ENCODE assay signal across 1 cellular context in the genomic region with DNA sequence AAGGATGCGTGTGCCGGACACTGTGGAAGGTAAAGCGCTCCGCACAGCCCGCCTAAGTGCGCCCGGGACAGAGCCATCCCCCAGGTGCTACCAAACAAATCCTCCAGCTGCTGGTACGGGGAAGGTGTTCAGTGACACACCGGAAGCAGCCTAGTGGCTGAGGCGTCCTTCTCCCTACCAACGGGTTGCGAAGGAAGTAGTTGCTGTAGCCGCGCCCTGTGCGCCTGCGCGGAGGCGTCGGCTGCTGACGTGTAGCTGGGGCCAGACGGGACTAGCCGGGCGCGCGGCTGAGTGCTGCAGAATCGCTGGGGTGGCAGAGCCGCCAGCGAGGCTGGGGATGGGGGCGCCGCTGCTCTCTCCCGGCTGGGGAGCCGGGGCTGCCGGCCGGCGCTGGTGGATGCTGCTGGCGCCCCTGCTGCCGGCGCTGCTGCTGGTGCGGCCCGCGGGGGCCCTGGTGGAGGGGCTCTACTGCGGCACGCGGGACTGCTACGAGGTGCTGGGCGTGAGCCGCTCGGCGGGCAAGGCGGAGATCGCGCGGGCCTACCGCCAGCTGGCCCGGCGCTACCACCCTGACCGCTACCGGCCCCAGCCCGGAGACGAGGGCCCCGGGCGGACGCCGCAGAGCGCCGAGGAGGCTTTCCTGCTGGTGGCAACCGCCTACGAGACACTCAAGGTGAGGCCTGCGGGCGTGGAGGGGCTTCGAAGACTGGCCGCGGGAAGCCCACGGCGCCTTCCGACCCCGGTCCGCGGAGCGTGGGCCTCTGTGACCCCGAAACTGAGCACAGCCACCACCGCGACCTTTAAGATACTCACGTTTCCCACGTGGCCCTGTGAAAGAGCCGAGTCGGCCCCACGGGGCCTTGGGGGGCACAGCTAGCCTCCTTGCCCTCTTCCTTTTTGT.
TF ChIP-seq lines count a peak whose summit lies in the region.

A gene (plus strand): TSS at position 264 of the 901 bp plus-strand sequence. CDS start 74 bp downstream, at position 338.

TF ChIP-seq in HCT116, 20 proteins besides CTCF, POLR2A, EP300 and RAD21 (continued from another document):
- TF ChIP-seq JUND (IDR thresholded peaks at IDR 0.05) (no peak; the same call in 1 of the 2 replicates), SIN3A (IDR thresholded peaks at IDR 0.05; ENCODE audit: low read depth) (peak; percentile 99)
- TF ChIP-seq, protein P1, sequence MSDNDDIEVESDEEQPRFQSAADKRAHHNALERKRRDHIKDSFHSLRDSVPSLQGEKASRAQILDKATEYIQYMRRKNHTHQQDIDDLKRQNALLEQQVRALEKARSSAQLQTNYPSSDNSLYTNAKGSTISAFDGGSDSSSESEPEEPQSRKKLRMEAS (IDR thresholded peaks at IDR 0.05) = peak; percentile 91
